1 cellular context compared by ENCODE assay signal in the genomic region with DNA sequence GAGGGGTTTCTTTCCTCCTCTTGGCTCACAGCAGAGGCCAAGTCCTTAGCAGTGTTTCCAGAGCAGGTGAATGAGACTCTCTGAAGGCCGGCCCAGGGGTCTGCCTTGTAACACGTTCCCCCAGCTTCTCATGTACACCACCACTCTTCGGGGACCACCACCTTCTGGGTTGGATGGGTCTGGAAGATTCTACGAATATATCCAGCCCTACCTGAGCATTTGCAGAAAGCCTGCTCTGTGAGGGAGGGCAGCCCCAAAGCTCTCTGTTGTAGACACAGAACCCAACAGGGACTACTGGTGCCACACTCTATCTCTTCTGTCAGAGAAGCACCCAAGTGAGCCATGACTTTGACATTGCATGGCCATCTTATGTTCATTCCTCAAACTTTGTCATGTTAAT.
TF ChIP-seq lines count a peak whose summit lies in the region.

No MANE protein-coding gene starts in this region.

TF ChIP-seq in GM23338, 12 proteins besides CTCF, POLR2A, EP300 and RAD21:
- TF ChIP-seq, protein P1, sequence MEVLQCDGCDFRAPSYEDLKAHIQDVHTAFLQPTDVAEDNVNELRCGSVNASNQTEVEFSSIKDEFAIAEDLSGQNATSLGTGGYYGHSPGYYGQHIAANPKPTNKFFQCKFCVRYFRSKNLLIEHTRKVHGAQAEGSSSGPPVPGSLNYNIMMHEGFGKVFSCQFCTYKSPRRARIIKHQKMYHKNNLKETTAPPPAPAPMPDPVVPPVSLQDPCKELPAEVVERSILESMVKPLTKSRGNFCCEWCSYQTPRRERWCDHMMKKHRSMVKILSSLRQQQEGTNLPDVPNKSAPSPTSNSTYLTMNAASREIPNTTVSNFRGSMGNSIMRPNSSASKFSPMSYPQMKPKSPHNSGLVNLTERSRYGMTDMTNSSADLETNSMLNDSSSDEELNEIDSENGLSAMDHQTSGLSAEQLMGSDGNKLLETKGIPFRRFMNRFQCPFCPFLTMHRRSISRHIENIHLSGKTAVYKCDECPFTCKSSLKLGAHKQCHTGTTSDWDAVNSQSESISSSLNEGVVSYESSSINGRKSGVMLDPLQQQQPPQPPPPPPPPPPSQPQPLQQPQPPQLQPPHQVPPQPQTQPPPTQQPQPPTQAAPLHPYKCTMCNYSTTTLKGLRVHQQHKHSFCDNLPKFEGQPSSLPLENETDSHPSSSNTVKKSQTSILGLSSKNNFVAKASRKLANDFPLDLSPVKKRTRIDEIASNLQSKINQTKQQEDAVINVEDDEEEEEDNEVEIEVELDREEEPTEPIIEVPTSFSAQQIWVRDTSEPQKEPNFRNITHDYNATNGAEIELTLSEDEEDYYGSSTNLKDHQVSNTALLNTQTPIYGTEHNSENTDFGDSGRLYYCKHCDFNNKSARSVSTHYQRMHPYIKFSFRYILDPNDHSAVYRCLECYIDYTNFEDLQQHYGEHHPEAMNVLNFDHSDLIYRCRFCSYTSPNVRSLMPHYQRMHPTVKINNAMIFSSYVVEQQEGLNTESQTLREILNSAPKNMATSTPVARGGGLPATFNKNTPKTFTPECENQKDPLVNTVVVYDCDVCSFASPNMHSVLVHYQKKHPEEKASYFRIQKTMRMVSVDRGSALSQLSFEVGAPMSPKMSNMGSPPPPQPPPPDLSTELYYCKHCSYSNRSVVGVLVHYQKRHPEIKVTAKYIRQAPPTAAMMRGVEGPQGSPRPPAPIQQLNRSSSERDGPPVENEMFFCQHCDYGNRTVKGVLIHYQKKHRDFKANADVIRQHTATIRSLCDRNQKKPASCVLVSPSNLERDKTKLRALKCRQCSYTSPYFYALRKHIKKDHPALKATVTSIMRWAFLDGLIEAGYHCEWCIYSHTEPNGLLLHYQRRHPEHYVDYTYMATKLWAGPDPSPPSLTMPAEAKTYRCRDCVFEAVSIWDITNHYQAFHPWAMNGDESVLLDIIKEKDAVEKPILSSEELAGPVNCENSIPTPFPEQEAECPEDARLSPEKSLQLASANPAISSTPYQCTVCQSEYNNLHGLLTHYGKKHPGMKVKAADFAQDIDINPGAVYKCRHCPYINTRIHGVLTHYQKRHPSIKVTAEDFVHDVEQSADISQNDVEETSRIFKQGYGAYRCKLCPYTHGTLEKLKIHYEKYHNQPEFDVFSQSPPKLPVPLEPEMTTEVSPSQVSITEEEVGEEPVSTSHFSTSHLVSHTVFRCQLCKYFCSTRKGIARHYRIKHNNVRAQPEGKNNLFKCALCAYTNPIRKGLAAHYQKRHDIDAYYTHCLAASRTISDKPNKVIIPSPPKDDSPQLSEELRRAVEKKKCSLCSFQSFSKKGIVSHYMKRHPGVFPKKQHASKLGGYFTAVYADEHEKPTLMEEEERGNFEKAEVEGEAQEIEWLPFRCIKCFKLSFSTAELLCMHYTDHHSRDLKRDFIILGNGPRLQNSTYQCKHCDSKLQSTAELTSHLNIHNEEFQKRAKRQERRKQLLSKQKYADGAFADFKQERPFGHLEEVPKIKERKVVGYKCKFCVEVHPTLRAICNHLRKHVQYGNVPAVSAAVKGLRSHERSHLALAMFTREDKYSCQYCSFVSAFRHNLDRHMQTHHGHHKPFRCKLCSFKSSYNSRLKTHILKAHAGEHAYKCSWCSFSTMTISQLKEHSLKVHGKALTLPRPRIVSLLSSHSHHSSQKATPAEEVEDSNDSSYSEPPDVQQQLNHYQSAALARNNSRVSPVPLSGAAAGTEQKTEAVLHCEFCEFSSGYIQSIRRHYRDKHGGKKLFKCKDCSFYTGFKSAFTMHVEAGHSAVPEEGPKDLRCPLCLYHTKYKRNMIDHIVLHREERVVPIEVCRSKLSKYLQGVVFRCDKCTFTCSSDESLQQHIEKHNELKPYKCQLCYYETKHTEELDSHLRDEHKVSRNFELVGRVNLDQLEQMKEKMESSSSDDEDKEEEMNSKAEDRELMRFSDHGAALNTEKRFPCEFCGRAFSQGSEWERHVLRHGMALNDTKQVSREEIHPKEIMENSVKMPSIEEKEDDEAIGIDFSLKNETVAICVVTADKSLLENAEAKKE (CRISPR knock-in tag; IDR thresholded peaks at IDR 0.05): no peak
- TF ChIP-seq NANOG (IDR thresholded peaks at IDR 0.05; ENCODE audit: borderline replicate concordance): no peak
